18 cellular contexts compared by ENCODE assay signal in the genomic region with DNA sequence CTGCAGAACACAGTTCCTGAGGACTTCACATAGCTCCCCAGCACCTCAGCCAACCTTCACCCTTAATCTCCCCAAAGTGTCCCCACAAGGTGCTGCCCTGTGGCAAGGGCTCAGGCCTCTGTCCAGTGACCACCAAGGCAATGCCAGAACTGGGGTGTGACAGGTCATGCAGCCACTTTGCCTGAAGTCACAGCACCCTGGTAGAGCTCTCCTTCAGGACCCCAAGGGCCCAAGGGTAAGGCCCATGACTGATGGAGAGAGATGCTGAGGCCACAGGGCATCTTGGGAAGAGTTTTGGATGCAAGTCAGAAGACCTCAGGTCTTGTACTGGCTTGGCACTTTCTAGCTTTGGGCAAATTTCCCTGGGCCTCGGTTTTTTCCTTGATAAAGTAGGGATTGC. TPM values are rescaled to one million over a fixed set of nuclear protein-coding genes. Genes with fewer than 3 reads are reported as not detected.
A peak's percentile ranks its signal among the peaks of the same experiment; 100 is the strongest.
DNase-seq lines count a peak whose midpoint lies in the region; ATAC-seq and TF ChIP-seq lines count a peak whose summit lies in the region.
"Had no signal": no experiment of that assay in that cellular context is flagged by ENCODE, and none has a peak within 500 bp of the region (broad histone marks: within the 10 kb centered on the region; RNA-seq: fewer than 3 reads in every experiment).

No MANE protein-coding gene starts in this region.

- no peaks in the 10 kb centered on the region for H4K20me1 ChIP-seq in PC-3 (ENCODE audit: low read length)

- no peaks in the 10 kb centered on the region for H3K79me2 ChIP-seq in PC-3 (ENCODE audit: low read length)

- TF ChIP-seq POLR2A in esophagus squamous epithelium (IDR thresholded peaks at IDR 0.05): no peak

- H3K36me3 Mint-ChIP-seq in CD4-positive, alpha-beta memory T cell: peaks cover 23 to 30% of the 10 kb centered on the region in 2 donors
- H3K36me3 Mint-ChIP-seq: brain had no signal

- H3K4me2 ChIP-seq in PC-3 (ENCODE audit: low read length): no peak overlapping the region

- H3K36me3 ChIP-seq in CD4-positive, alpha-beta memory T cell (ENCODE audit: insufficient read depth, low read length): no peaks in the 10 kb centered on the region
- no peaks in the 10 kb centered on the region for H3K36me3 ChIP-seq in KOPT-K1 (ENCODE audit: insufficient read depth, low read length)
- no peaks in the 10 kb centered on the region for H3K36me3 ChIP-seq in esophagus squamous epithelium
- H3K36me3 ChIP-seq in PC-3 (ENCODE audit: low read depth, low read length): no peaks in the 10 kb centered on the region
- H3K36me3 ChIP-seq: esophagus muscularis mucosa, right atrium auricular region had no signal

- H3K27ac ChIP-seq in CD4-positive, alpha-beta memory T cell (ENCODE audit: low read depth, low read length): peak overlapping the region; percentile 78
- H3K27ac ChIP-seq in KOPT-K1 (ENCODE audit: low read depth, low read length, poor library complexity, severe bottlenecking): peak overlapping the region; percentile 88
- peak overlapping the region; percentile 35 to 73 (median 60) for H3K27ac ChIP-seq in esophagus squamous epithelium
- peak overlapping the region in 16 of 21 experiments; percentile 1 to 96 (median 75) for H3K27ac ChIP-seq in skin epidermis
- H3K27ac ChIP-seq in PC-3 (ENCODE audit: low read length): no peak overlapping the region
- H3K27ac ChIP-seq in right cardiac atrium (ENCODE audit: low read length): no peak overlapping the region
- H3K27ac ChIP-seq: esophagus muscularis mucosa had no signal

- no TSS peak for BruUV-seq in PC-3 (replicated peaks; lab: Mats Ljungman, UMichigan)

- H3K4me3 ChIP-seq in CD4-positive, alpha-beta memory T cell (ENCODE audit: low read length in 2 of 2): peak overlapping the region; percentile 94 to 97
- no peak overlapping the region for H3K4me3 ChIP-seq in esophagus squamous epithelium
- peak overlapping the region in 1 of 7 experiments; percentile 6 for H3K4me3 ChIP-seq in skin epidermis
- no peak overlapping the region for H3K4me3 ChIP-seq in PC-3 (ENCODE audit: low read length)
- no peak overlapping the region for H3K4me3 ChIP-seq in right cardiac atrium (ENCODE audit: low read length)
- H3K4me3 ChIP-seq: dorsolateral prefrontal cortex, esophagus muscularis mucosa, right atrium auricular region had no signal

- no peak for DNase-seq in CD4-positive, alpha-beta memory T cell
- no peak for DNase-seq in esophagus squamous epithelium (lab: John Stamatoyannopoulos, UW)
- DNase-seq in cardiac septum (ENCODE audit: low spot score): no peak
- DNase-seq in PC-3: no peak
- no peak for DNase-seq in right cardiac atrium
- DNase-seq in NOMO-1 treated with dmso at 0.1 percent for 144 hours (lab: John Stamatoyannopoulos, UW; ENCODE audit: unreplicated experiment): no peak
- DNase-seq: glutamatergic neuron, NCI-H1436 had no signal

- intact Hi-C loops in CD4-positive, alpha-beta memory T cell (cut with micrococcal nuclease): loop anchor here (2.0 kb wide), 1 partner anchor 120 kb away; no protein-coding TSS in a partner anchor
- intact Hi-C loops in esophagus squamous epithelium (cut with DNase I) (loop anchor here (5.0 kb wide), 1 partner anchor 55 kb away; no protein-coding TSS in a partner anchor), cardiac septum (cut with DNase I) (loop anchor here (10.0 kb wide), 1 partner anchor 152 kb away; no protein-coding TSS in a partner anchor), PC-3 (cut with micrococcal nuclease) (no loop called here), right cardiac atrium (cut with DNase I) (no loop called here)

- H3K9me3 ChIP-seq in CD4-positive, alpha-beta memory T cell (ENCODE audit: control insufficient read depth in 1 of 2, low read length in 2 of 2): no peaks in the 10 kb centered on the region
- no peaks in the 10 kb centered on the region for H3K9me3 ChIP-seq in KOPT-K1 (ENCODE audit: insufficient read depth, low read length, poor library complexity, severe bottlenecking)
- H3K9me3 ChIP-seq in esophagus squamous epithelium: no peaks in the 10 kb centered on the region
- H3K9me3 ChIP-seq in PC-3 (ENCODE audit: low read length): no peaks in the 10 kb centered on the region
- H3K9me3 ChIP-seq in right cardiac atrium (ENCODE audit: control insufficient read depth, low read length): no peaks in the 10 kb centered on the region
- H3K9me3 ChIP-seq: esophagus muscularis mucosa, right atrium auricular region had no signal

- peaks cover 6% of the 10 kb centered on the region for H3F3A ChIP-seq in PC-3 (ENCODE audit: low read length, unreplicated experiment)

- no peak for TF ChIP-seq CTCF in esophagus squamous epithelium (IDR thresholded peaks at IDR 0.05)
- TF ChIP-seq CTCF in PC-3 (conservative IDR thresholded peaks at IDR 0.05; ENCODE audit: low read depth, low read length): no peak

- H3K27ac Mint-ChIP-seq in CD4-positive, alpha-beta memory T cell: no peak overlapping the region
- H3K27ac Mint-ChIP-seq: activated CD4-positive, alpha-beta memory T cell treated with anti-CD3 and anti-CD28 coated beads, Interleukin-2, amount 10 ng/mL, durations not matched to agents 7 days and 5 days; activated naive CD8-positive, alpha-beta T cell treated with anti-CD3 and anti-CD28 coated beads, Interleukin-2, amount 10 ng/mL, durations not matched to agents 7 days and 5 days; brain; T-cell had no signal

- no peaks in the 10 kb centered on the region for H3K9me3 Mint-ChIP-seq in CD4-positive, alpha-beta memory T cell
- H3K9me3 Mint-ChIP-seq: activated CD4-positive, alpha-beta memory T cell treated with anti-CD3 and anti-CD28 coated beads, Interleukin-2, amount 10 ng/mL, durations not matched to agents 7 days and 5 days; activated naive CD8-positive, alpha-beta T cell treated with anti-CD3 and anti-CD28 coated beads, Interleukin-2, amount 10 ng/mL, durations not matched to agents 7 days and 5 days; brain; T-cell had no signal

- CTCF ChIA-PET in CD4-positive, alpha-beta memory T cell (lab: Charles Lee; ENCODE audit: partially characterized antibody): interaction anchor here (0.9 to 13.0 kb wide), 10 partner anchors 8 to 196 kb away, joined by 4 to 477 read pairs (median 7); partner anchors contain the start of gene IL20
- CTCF ChIA-PET in PC-3 (lab: Charles Lee): no interaction called here

- ATAC-seq in PC-3 (no peak), right cardiac atrium (no peak)

- no peak overlapping the region for H3K9ac ChIP-seq in PC-3 (ENCODE audit: low read length)

- POLR2A ChIA-PET in CD4-positive, alpha-beta memory T cell (lab: Charles Lee; ENCODE audit: partially characterized antibody): interaction anchor here (0.7 to 12.7 kb wide), 22 partner anchors 8 to 367 kb away, joined by 3 to 211 read pairs (median 4); partner anchors contain the start of genes PFKFB2 and PIGR
- POLR2A ChIA-PET in PC-3 (lab: Charles Lee; ENCODE audit: unreplicated experiment): no interaction called here

- H3K27me3 ChIP-seq in CD4-positive, alpha-beta memory T cell (ENCODE audit: insufficient read depth, low read length): no peaks in the 10 kb centered on the region
- H3K27me3 ChIP-seq in esophagus squamous epithelium: no peaks in the 10 kb centered on the region
- H3K27me3 ChIP-seq in PC-3 (ENCODE audit: low read length): no peaks in the 10 kb centered on the region
- no peaks in the 10 kb centered on the region for H3K27me3 ChIP-seq in right cardiac atrium (ENCODE audit: control insufficient read depth, insufficient read depth)
- H3K27me3 ChIP-seq: esophagus muscularis mucosa, right atrium auricular region had no signal

- 14 to 33% methylated on average over 1 of the region's 1 CpG for WGBS in esophagus squamous epithelium, 2 donors
- 79% methylated on average over 1 of the region's 1 CpG for WGBS in right cardiac atrium

- H3K27me3 Mint-ChIP-seq in CD4-positive, alpha-beta memory T cell: no peaks in the 10 kb centered on the region
- H3K27me3 Mint-ChIP-seq: activated CD4-positive, alpha-beta memory T cell treated with anti-CD3 and anti-CD28 coated beads, Interleukin-2, amount 10 ng/mL, durations not matched to agents 7 days and 5 days; activated naive CD8-positive, alpha-beta T cell treated with anti-CD3 and anti-CD28 coated beads, Interleukin-2, amount 10 ng/mL, durations not matched to agents 7 days and 5 days; brain; T-cell had no signal

- no peak overlapping the region for H3K4me3 Mint-ChIP-seq in CD4-positive, alpha-beta memory T cell
- H3K4me3 Mint-ChIP-seq: activated CD4-positive, alpha-beta memory T cell treated with anti-CD3 and anti-CD28 coated beads, Interleukin-2, amount 10 ng/mL, durations not matched to agents 7 days and 5 days; activated naive CD8-positive, alpha-beta T cell treated with anti-CD3 and anti-CD28 coated beads, Interleukin-2, amount 10 ng/mL, durations not matched to agents 7 days and 5 days; brain; T-cell had no signal

- H3K9me2 ChIP-seq in PC-3 (replicated peaks; ENCODE audit: low read length): no peaks in the 10 kb centered on the region

- H3K4me1 ChIP-seq in CD4-positive, alpha-beta memory T cell (ENCODE audit: insufficient read depth, low read length): peaks cover 67% of the 10 kb centered on the region
- H3K4me1 ChIP-seq in esophagus squamous epithelium (peaks cover 0 to 9% (median 6%) of the 10 kb centered on the region in 3 donors), PC-3 (ENCODE audit: insufficient read depth, low read length) (peaks cover 11% of the 10 kb centered on the region), right cardiac atrium (ENCODE audit: control insufficient read depth, insufficient read depth, low read length) (no peaks in the 10 kb centered on the region)
- H3K4me1 ChIP-seq: esophagus muscularis mucosa had no signal

- H3K4me1 Mint-ChIP-seq in CD4-positive, alpha-beta memory T cell: peaks cover 14 to 33% (median 28%) of the 10 kb centered on the region in 4 donors
- H3K4me1 Mint-ChIP-seq: brain had no signal

- no peak overlapping the region for H2AFZ ChIP-seq in PC-3 (ENCODE audit: low read length)

RNA-seq across cellular contexts. Expression of gene FCMR, which starts 0.8 kb away (rescaled TPM):
- 100 to 1,000 TPM; 554 to 588 TPM for total RNA-seq in CD4-positive, alpha-beta memory T cell
- 100 to 1,000 TPM; 493 to 558 TPM for polyA plus RNA-seq in CD4-positive, alpha-beta memory T cell
- total RNA-seq in esophagus squamous epithelium (1 to 10 TPM in 1 of 4 donors, under 1 TPM in 2, not detected in 1; 0.88 to 4.2 (median 1.00) TPM), cardiac septum (4.4 TPM), PC-3 (2014; rRNA removed) (1.5 and 4.6 TPM in 2 replicates), right cardiac atrium (1 to 10 TPM; 1.7 to 2.7 (median 2.1) TPM)
- polyA plus RNA-seq in right cardiac atrium: 0.81 TPM

RNA-seq across cellular contexts. Expression of gene PIGR, which starts 23.7 kb away (rescaled TPM):
- total RNA-seq in CD4-positive, alpha-beta memory T cell: not detected
- polyA plus RNA-seq in CD4-positive, alpha-beta memory T cell: not detected
- total RNA-seq in esophagus squamous epithelium: 100 to 1,000 TPM in 1 of 4 donors, 1 to 10 TPM in 1, under 1 TPM in 1, not detected in 1; 0.99 to 144 (median 1.1) TPM
- 0.22 TPM for total RNA-seq in cardiac septum
- total RNA-seq in PC-3 (2014; rRNA removed): not detected in 2 replicates
- under 1 TPM in 3 of 4 donors, not detected in 1; 0.09 to 0.59 (median 0.17) TPM for total RNA-seq in right cardiac atrium
- polyA plus RNA-seq in right cardiac atrium: 0.23 TPM
- total RNA-seq: activated CD4-positive, alpha-beta memory T cell treated with anti-CD3 and anti-CD28 coated beads, Interleukin-2, amount 10 ng/mL, durations not matched to agents 7 days and 5 days; activated naive CD8-positive, alpha-beta T cell treated with anti-CD3 and anti-CD28 coated beads, Interleukin-2, amount 10 ng/mL, durations not matched to agents 7 days and 5 days; right atrium auricular region had no signal

RNA-seq across cellular contexts. Expression of gene IL24, which starts 25.3 kb away (rescaled TPM):
- total RNA-seq in CD4-positive, alpha-beta memory T cell: not detected
- 10 to 100 TPM; 20.3 to 29.6 TPM for polyA plus RNA-seq in CD4-positive, alpha-beta memory T cell
- total RNA-seq in esophagus squamous epithelium (not detected), cardiac septum (not detected), PC-3 (2014; rRNA removed) (1.8 and 1.9 TPM in 2 replicates), right cardiac atrium (not detected)
- not detected for polyA plus RNA-seq in right cardiac atrium
- total RNA-seq: activated CD4-positive, alpha-beta memory T cell treated with anti-CD3 and anti-CD28 coated beads, Interleukin-2, amount 10 ng/mL, durations not matched to agents 7 days and 5 days; activated naive CD8-positive, alpha-beta T cell treated with anti-CD3 and anti-CD28 coated beads, Interleukin-2, amount 10 ng/mL, durations not matched to agents 7 days and 5 days; dorsolateral prefrontal cortex; mesenteric fat pad had no signal

RNA-seq across cellular contexts. Expression of gene FCAMR, which starts 47.7 kb away (rescaled TPM):
- not detected for total RNA-seq in CD4-positive, alpha-beta memory T cell
- not detected for polyA plus RNA-seq in CD4-positive, alpha-beta memory T cell
- not detected for total RNA-seq in esophagus squamous epithelium
- not detected for total RNA-seq in cardiac septum
- total RNA-seq in PC-3 (2014; rRNA removed): not detected in 2 replicates
- not detected for total RNA-seq in right cardiac atrium
- not detected for polyA plus RNA-seq in right cardiac atrium
- total RNA-seq: activated CD4-positive, alpha-beta memory T cell treated with anti-CD3 and anti-CD28 coated beads, Interleukin-2, amount 10 ng/mL, durations not matched to agents 7 days and 5 days; esophagus muscularis mucosa; mesenteric fat pad; right atrium auricular region; T-cell had no signal

RNA-seq across cellular contexts. Expression of gene IL20, which starts 57.1 kb away (rescaled TPM):
- not detected for total RNA-seq in CD4-positive, alpha-beta memory T cell
- polyA plus RNA-seq in CD4-positive, alpha-beta memory T cell: not detected
- total RNA-seq in esophagus squamous epithelium (1 to 10 TPM in 1 of 4 donors, not detected in 3; 1.1 TPM), cardiac septum (not detected), PC-3 (2014; rRNA removed) (not detected in 2 replicates), right cardiac atrium (not detected)
- not detected for polyA plus RNA-seq in right cardiac atrium
- total RNA-seq: activated CD4-positive, alpha-beta memory T cell treated with anti-CD3 and anti-CD28 coated beads, Interleukin-2, amount 10 ng/mL, durations not matched to agents 7 days and 5 days; activated naive CD8-positive, alpha-beta T cell treated with anti-CD3 and anti-CD28 coated beads, Interleukin-2, amount 10 ng/mL, durations not matched to agents 7 days and 5 days; dorsolateral prefrontal cortex; esophagus muscularis mucosa; mesenteric fat pad; T-cell had no signal

Comparison
In these comparisons a context has a peak if more than half of its experiments do, and no peak if none do; other contexts are left out.
1. intact Hi-C loops: an anchor here in CD4-positive, alpha-beta memory T cell (2.0 kb wide), esophagus squamous epithelium (5.0 kb wide) and cardiac septum (10.0 kb wide); none called in PC-3 and right cardiac atrium.
2. H3K27ac ChIP-seq: peak in CD4-positive, alpha-beta memory T cell (single experiment), KOPT-K1 (single experiment), esophagus squamous epithelium (4 of 4) and skin epidermis (16 of 21); none in PC-3 (single experiment) and right cardiac atrium (single experiment).
3. H3K4me3 ChIP-seq: peak in CD4-positive, alpha-beta memory T cell (2 of 2); none in esophagus squamous epithelium (0 of 4), PC-3 (single experiment) and right cardiac atrium (single experiment).
4. RNA of gene FCMR, which starts 0.8 kb away (total RNA-seq): 554 to 588 TPM in CD4-positive, alpha-beta memory T cell; 4.4 TPM in cardiac septum (single experiment), 1.7 to 2.7 TPM in right cardiac atrium, 1.5 to 4.6 TPM in PC-3 and 0.88 to 4.2 TPM in esophagus squamous epithelium; every median in the first group is over 10 times any median in the second.